8 cellular contexts compared by ENCODE assay signal in genomic region chr19:658916-659839, GRCh38. TPM values are rescaled to one million over a fixed set of nuclear protein-coding genes. Genes with fewer than 3 reads are reported as not detected.
DNase-seq lines count a peak whose midpoint lies in the region; ATAC-seq and TF ChIP-seq lines count a peak whose summit lies in the region.

No MANE protein-coding gene starts in this region.

- H3K36me3 Mint-ChIP-seq in activated CD4-positive, alpha-beta memory T cell treated with anti-CD3 and anti-CD28 coated beads, Interleukin-2, amount 10 ng/mL, durations not matched to agents 7 days and 5 days (ENCODE audit: low read depth), result peaks cover 41% of the 10 kb centered on the region

- H3K27me3 ChIP-seq in fibroblast of lung (ENCODE audit: control insufficient read depth, insufficient read depth, low read length), result no peaks in the 10 kb centered on the region
- no peaks in the 10 kb centered on the region for H3K27me3 ChIP-seq in skeletal muscle satellite cell (ENCODE audit: control insufficient read depth, insufficient read depth, low read length)

- peaks cover 3% of the 10 kb centered on the region for H4K20me1 ChIP-seq in fibroblast of lung (ENCODE audit: control insufficient read depth, extremely low read depth, insufficient read depth, low read length)

- H3K4me2 ChIP-seq in fibroblast of lung (ENCODE audit: extremely low read depth, insufficient read depth, low read length), result peak overlapping the region; percentile 35
- peak overlapping the region; percentile 100 for H3K4me2 ChIP-seq in skeletal muscle satellite cell (ENCODE audit: low read length)

- CTCF ChIA-PET in activated CD4-positive, alpha-beta memory T cell treated with anti-CD3 and anti-CD28 coated beads, Interleukin-2, amount 10 ng/mL, durations not matched to agents 7 days and 5 days (lab: Charles Lee), result no interaction called here

- peak overlapping the region; percentile 98 for H3K27ac Mint-ChIP-seq in activated CD4-positive, alpha-beta memory T cell treated with anti-CD3 and anti-CD28 coated beads, Interleukin-2, amount 10 ng/mL, durations not matched to agents 7 days and 5 days

- TF ChIP-seq CTCF in fibroblast of lung (conservative IDR thresholded peaks at IDR 0.05 in 1 of 2, IDR thresholded peaks at IDR 0.05 in 1 of 2; ENCODE audit: low read depth in 1 of 2, low read length in 2 of 2), result no peak

- H2AFZ ChIP-seq in fibroblast of lung (ENCODE audit: low read length), result no peak overlapping the region

- peak overlapping the region; percentile 42 for H3K9ac ChIP-seq in fibroblast of lung (ENCODE audit: insufficient read depth, low read length)
- peak overlapping the region; percentile 54 for H3K9ac ChIP-seq in skeletal muscle satellite cell (ENCODE audit: low read depth, low read length)

- POLR2A ChIA-PET in activated CD4-positive, alpha-beta memory T cell treated with anti-CD3 and anti-CD28 coated beads, Interleukin-2, amount 10 ng/mL, durations not matched to agents 7 days and 5 days (lab: Charles Lee), result interaction anchor here (2.3 to 2.8 kb wide), 2 partner anchors 48 to 75 kb away, joined by 6 to 11 read pairs; no protein-coding TSS in a partner anchor

- H3K4me1 Mint-ChIP-seq in activated CD4-positive, alpha-beta memory T cell treated with anti-CD3 and anti-CD28 coated beads, Interleukin-2, amount 10 ng/mL, durations not matched to agents 7 days and 5 days, result peaks cover 55% of the 10 kb centered on the region

- peaks cover 85% of the 10 kb centered on the region for H3K79me2 ChIP-seq in fibroblast of lung (ENCODE audit: control insufficient read depth, insufficient read depth, low read length)

- H3K36me3 ChIP-seq in fibroblast of lung (ENCODE audit: control insufficient read depth, insufficient read depth, low read length) (peaks cover 6% of the 10 kb centered on the region), skeletal muscle satellite cell (ENCODE audit: insufficient read depth, low read length) (peaks cover 16% of the 10 kb centered on the region)

- H3K9me3 ChIP-seq in fibroblast of lung (ENCODE audit: control insufficient read depth, insufficient read depth, low read depth, low read length) (no peaks in the 10 kb centered on the region), skeletal muscle satellite cell (replicated peaks; ENCODE audit: low read length) (no peaks in the 10 kb centered on the region)

- H3K9me3 Mint-ChIP-seq in activated CD4-positive, alpha-beta memory T cell treated with anti-CD3 and anti-CD28 coated beads, Interleukin-2, amount 10 ng/mL, durations not matched to agents 7 days and 5 days, result no peaks in the 10 kb centered on the region

- no peak overlapping the region for H3K4me3 ChIP-seq in fibroblast of lung (replicated peaks in 1 of 4; ENCODE audit: control extremely low read depth in 1 of 4, insufficient read depth in 1 of 4, low read depth in 3 of 4, low read length in 4 of 4)
- peak overlapping the region; percentile 60 for H3K4me3 ChIP-seq in skeletal muscle satellite cell (ENCODE audit: low read length)

- H3K4me1 ChIP-seq in fibroblast of lung (ENCODE audit: control insufficient read depth, extremely low read depth, insufficient read depth, low read length) (peaks cover 4% of the 10 kb centered on the region), skeletal muscle satellite cell (ENCODE audit: control insufficient read depth, insufficient read depth, low read length) (peaks cover 69% of the 10 kb centered on the region)

- H3K4me3 Mint-ChIP-seq in activated CD4-positive, alpha-beta memory T cell treated with anti-CD3 and anti-CD28 coated beads, Interleukin-2, amount 10 ng/mL, durations not matched to agents 7 days and 5 days, result peak overlapping the region; percentile 99

- H3K27ac ChIP-seq in fibroblast of lung (ENCODE audit: insufficient read depth, low read length), result peak overlapping the region; percentile 57

- peak; percentile 93 for DNase-seq in HPDE6-E6E7 (ENCODE audit: extremely low spot score)
- DNase-seq in activated CD4-positive, alpha-beta memory T cell treated with anti-CD3 and anti-CD28 coated beads, Interleukin-2, amount 10 ng/mL, durations not matched to agents 7 days and 5 days, result peak; percentile 32
- peak in 1 of 2 donors; percentile 67 for DNase-seq in fibroblast of lung (ENCODE audit: low read depth in 2 of 2)
- no peak for DNase-seq in NCI-H1694 treated with DMSO at 0.1 percent for 48 hours (lab: John Stamatoyannopoulos, UW)
- no peak for DNase-seq in COLO829 (ENCODE audit: low spot score)
- no peak for DNase-seq in effector CD8-positive, alpha-beta T cell (lab: John Stamatoyannopoulos, UW)

- ATAC-seq in HG02973 (IDR thresholded peaks at IDR 0.05; ENCODE audit: unreplicated experiment), result no peak

- no peaks in the 10 kb centered on the region for H3K27me3 Mint-ChIP-seq in activated CD4-positive, alpha-beta memory T cell treated with anti-CD3 and anti-CD28 coated beads, Interleukin-2, amount 10 ng/mL, durations not matched to agents 7 days and 5 days

RNA-seq across cellular contexts. Expression of gene RNF126, which starts 3.8 kb away (rescaled TPM):
- total RNA-seq in activated CD4-positive, alpha-beta memory T cell treated with anti-CD3 and anti-CD28 coated beads, Interleukin-2, amount 10 ng/mL, durations not matched to agents 7 days and 5 days, result 10 to 100 TPM; 80.6 to 82.2 TPM
- total RNA-seq in fibroblast of lung, result 12.1 and 18.0 TPM in 2 replicates
- 7.8 and 10.7 TPM in 2 replicates for polyA plus RNA-seq in fibroblast of lung
- polyA plus RNA-seq in fibroblast of lung (2012), result 23.5 and 35.0 TPM in 2 replicates
- 9.1 and 10.1 TPM in 2 replicates for polyA minus RNA-seq in fibroblast of lung (ENCODE audit: low replicate concordance)
- total RNA-seq in skeletal muscle satellite cell (2012; rRNA removed), result 55.8 and 70.8 TPM in 2 replicates

RNA-seq across cellular contexts. Expression of gene FSTL3, which starts 17.0 kb away (rescaled TPM):
- total RNA-seq in activated CD4-positive, alpha-beta memory T cell treated with anti-CD3 and anti-CD28 coated beads, Interleukin-2, amount 10 ng/mL, durations not matched to agents 7 days and 5 days, result 1 to 10 TPM; 2.5 to 3.0 TPM
- 26.8 and 36.5 TPM in 2 replicates for total RNA-seq in fibroblast of lung
- polyA plus RNA-seq in fibroblast of lung, result 10.2 and 18.6 TPM in 2 replicates
- 16.7 and 28.3 TPM in 2 replicates for polyA plus RNA-seq in fibroblast of lung (2012)
- 11.8 and 20.3 TPM in 2 replicates for polyA minus RNA-seq in fibroblast of lung (ENCODE audit: low replicate concordance)
- 32.2 and 166 TPM in 2 replicates for total RNA-seq in skeletal muscle satellite cell (2012; rRNA removed)

RNA-seq across cellular contexts. Expression of gene FGF22, which starts 19.5 kb away (rescaled TPM):
- total RNA-seq in activated CD4-positive, alpha-beta memory T cell treated with anti-CD3 and anti-CD28 coated beads, Interleukin-2, amount 10 ng/mL, durations not matched to agents 7 days and 5 days, result not detected
- under 0.01 TPM in 1 of 2 replicates, not detected in the other for total RNA-seq in fibroblast of lung
- polyA plus RNA-seq in fibroblast of lung, result 0.06 TPM in 1 of 2 replicates, not detected in the other
- 0.24 TPM in 1 of 2 replicates, not detected in the other for polyA plus RNA-seq in fibroblast of lung (2012)
- not detected in 2 replicates for polyA minus RNA-seq in fibroblast of lung (ENCODE audit: low replicate concordance)
- total RNA-seq in skeletal muscle satellite cell (2012; rRNA removed), result 0.44 TPM in 1 of 2 replicates, not detected in the other

RNA-seq across cellular contexts. Expression of gene POLRMT, which starts 25.8 kb away (rescaled TPM):
- total RNA-seq in activated CD4-positive, alpha-beta memory T cell treated with anti-CD3 and anti-CD28 coated beads, Interleukin-2, amount 10 ng/mL, durations not matched to agents 7 days and 5 days, result 10 to 100 TPM; 44.8 to 45.1 TPM
- 17.2 and 21.5 TPM in 2 replicates for total RNA-seq in fibroblast of lung
- 7.3 and 13.5 TPM in 2 replicates for polyA plus RNA-seq in fibroblast of lung
- 24.2 and 33.4 TPM in 2 replicates for polyA plus RNA-seq in fibroblast of lung (2012)
- polyA minus RNA-seq in fibroblast of lung (ENCODE audit: low replicate concordance), result 115 and 194 TPM in 2 replicates
- total RNA-seq in skeletal muscle satellite cell (2012; rRNA removed), result 39.8 and 40.0 TPM in 2 replicates

RNA-seq across cellular contexts. Expression of gene PRSS57, which starts 36.1 kb away (rescaled TPM):
- total RNA-seq in activated CD4-positive, alpha-beta memory T cell treated with anti-CD3 and anti-CD28 coated beads, Interleukin-2, amount 10 ng/mL, durations not matched to agents 7 days and 5 days, result not detected
- not detected in 2 replicates for total RNA-seq in fibroblast of lung
- not detected in 2 replicates for polyA plus RNA-seq in fibroblast of lung
- polyA plus RNA-seq in fibroblast of lung (2012), result not detected in 2 replicates
- polyA minus RNA-seq in fibroblast of lung (ENCODE audit: low replicate concordance), result not detected in 2 replicates
- not detected in 2 replicates for total RNA-seq in skeletal muscle satellite cell (2012; rRNA removed)

Comparison
In these comparisons a context has a peak if more than half of its experiments do, and no peak if none do; other contexts are left out.
1. DNase-seq: peak in HPDE6-E6E7 (single experiment) and activated CD4-positive, alpha-beta memory T cell treated with anti-CD3 and anti-CD28 coated beads, Interleukin-2, amount 10 ng/mL, durations not matched to agents 7 days and 5 days (single experiment); none in NCI-H1694 treated with DMSO at 0.1 percent for 48 hours (single experiment), COLO829 (single experiment) and effector CD8-positive, alpha-beta T cell (single experiment).